30 cellular contexts compared by ENCODE assay signal in genomic region chr19:4031420-4031819, GRCh38.
"Had no signal": no experiment of that assay in that cellular context is flagged by ENCODE, and none has a peak within 500 bp of the region (broad histone marks: within the 10 kb centered on the region; RNA-seq: fewer than 3 reads in every experiment).

No MANE protein-coding gene starts in this region.

- ATAC-seq: activated naive CD4-positive, alpha-beta T cell treated with anti-CD3 and anti-CD28 coated beads, Interleukin-2, amount 50 U/mL, for 72 hours; activated naive CD8-positive, alpha-beta T cell treated with anti-CD3 and anti-CD28 coated beads, Interleukin-2, amount 50 U/mL, for 24 hours; Panc1; SK-N-SH treated with all-trans-retinoic acid at 6 μM for 48 hours had no signal

- H3K27ac ChIP-seq: brain microvascular endothelial cell, cardiac muscle cell, SJCRH30 had no signal

- H3K9me3 Mint-ChIP-seq: activated B cell treated with CpG ODN at 0.5 μM for 24 hours; activated CD4-positive, alpha-beta memory T cell treated with anti-CD3 and anti-CD28 coated beads for 36 hours; activated CD4-positive, alpha-beta T cell treated with anti-CD3 and anti-CD28 coated beads, Interleukin-2, amount 10 ng/mL, durations not matched to agents 7 days and 5 days; activated naive CD4-positive, alpha-beta T cell treated with anti-CD3 and anti-CD28 coated beads, Interleukin-2, amount 50 U/mL, for 72 hours; activated naive CD8-positive, alpha-beta T cell treated with anti-CD3 and anti-CD28 coated beads, Interleukin-2, amount 50 U/mL, for 24 hours; activated T-cell treated with anti-CD3 and anti-CD28 coated beads, Interleukin-2, amount 50 U/mL, for 24 hours; T-helper 1 cell treated with Interleukin-12 subunit alpha and Interleukin-12 subunit beta and Interleukin-4 antibody, amounts not matched to agents 30 μg/mL and 1 μg/mL, for 36 hours had no signal

- H3K4me3 ChIP-seq: cardiac muscle cell, SJCRH30 had no signal

- H3K9me3 ChIP-seq: SJCRH30 had no signal

- H3K27ac Mint-ChIP-seq: activated B cell treated with CpG ODN at 0.5 μM for 24 hours; activated CD4-positive, alpha-beta memory T cell treated with anti-CD3 and anti-CD28 coated beads for 36 hours; activated naive CD8-positive, alpha-beta T cell treated with anti-CD3 and anti-CD28 coated beads, Interleukin-2, amount 50 U/mL, for 24 hours; T-helper 1 cell treated with Interleukin-12 subunit alpha and Interleukin-12 subunit beta and Interleukin-4 antibody, amounts not matched to agents 30 μg/mL and 1 μg/mL, for 36 hours had no signal

- H3K4me1 Mint-ChIP-seq: activated B cell treated with CpG ODN at 0.5 μM for 24 hours; activated CD4-positive, alpha-beta T cell treated with anti-CD3 and anti-CD28 coated beads, Interleukin-2, amount 10 ng/mL, durations not matched to agents 7 days and 5 days; activated naive CD8-positive, alpha-beta T cell treated with anti-CD3 and anti-CD28 coated beads, Interleukin-2, amount 50 U/mL, for 24 hours had no signal

- H3K4me3 Mint-ChIP-seq: activated B cell treated with CpG ODN at 0.5 μM for 24 hours; activated CD4-positive, alpha-beta memory T cell treated with anti-CD3 and anti-CD28 coated beads for 36 hours; activated CD4-positive, alpha-beta T cell treated with anti-CD3 and anti-CD28 coated beads, Interleukin-2, amount 10 ng/mL, durations not matched to agents 7 days and 5 days; activated naive CD8-positive, alpha-beta T cell treated with anti-CD3 and anti-CD28 coated beads, Interleukin-2, amount 50 U/mL, for 24 hours; activated T-cell treated with anti-CD3 and anti-CD28 coated beads, Interleukin-2, amount 50 U/mL, for 24 hours; T-helper 1 cell treated with Interleukin-12 subunit alpha and Interleukin-12 subunit beta and Interleukin-4 antibody, amounts not matched to agents 30 μg/mL and 1 μg/mL, for 36 hours had no signal

- H3K36me3 ChIP-seq: SJCRH30 had no signal

- H3K4me1 ChIP-seq: SJCRH30 had no signal

- H3K27me3 ChIP-seq: brain microvascular endothelial cell, cardiac muscle cell, SJCRH30 had no signal

- DNase-seq: activated B cell treated with CpG ODN at 0.5 μM for 24 hours; activated CD4-positive, alpha-beta memory T cell treated with anti-CD3 and anti-CD28 coated beads for 36 hours; activated CD4-positive, alpha-beta T cell treated with anti-CD3 and anti-CD28 coated beads for 1 hour; activated CD4-positive, alpha-beta T cell treated with anti-CD3 and anti-CD28 coated beads, Interleukin-2, amount 10 ng/mL, durations not matched to agents 7 days and 5 days; activated CD8-positive, alpha-beta memory T cell treated with anti-CD3 and anti-CD28 coated beads, Interleukin-2, amount 50 U/mL, for 48 hours; activated effector memory CD4-positive, alpha-beta T cell treated with anti-CD3 and anti-CD28 coated beads, Interleukin-2, amount 50 U/mL, for 16 hours; activated naive CD4-positive, alpha-beta T cell treated with Interleukin-2 at 50 U/mL for 16 hours; activated naive CD8-positive, alpha-beta T cell treated with anti-CD3 and anti-CD28 coated beads, Interleukin-2, amount 50 U/mL, for 24 hours; activated T-cell treated with anti-CD3 and anti-CD28 coated beads, Interleukin-2, amount 50 U/mL, for 24 hours; amniotic stem cell; brain microvascular endothelial cell; Karpas-422; MM.1S; NCI-H1105; NCI-H1436; NCI-H1694 treated with DMSO at 0.1 percent for 48 hours; NCI-H2029 treated with DMSO at 0.1 percent for 48 hours; NCI-H510A treated with DMSO at 0.1 percent for 48 hours; NCI-H69; NK-92 treated with Interleukin-12 subunit alpha and Interleukin-12 subunit beta, amount 100 ng/mL, for 24 hours; OCI-M1; Right ventricle myocardium superior; RPMI8226; SJCRH30; SW 1271 had no signal

- H3K27me3 Mint-ChIP-seq: activated B cell treated with CpG ODN at 0.5 μM for 24 hours; activated CD4-positive, alpha-beta memory T cell treated with anti-CD3 and anti-CD28 coated beads for 36 hours; activated CD4-positive, alpha-beta T cell treated with anti-CD3 and anti-CD28 coated beads, Interleukin-2, amount 10 ng/mL, durations not matched to agents 7 days and 5 days; activated naive CD8-positive, alpha-beta T cell treated with anti-CD3 and anti-CD28 coated beads, Interleukin-2, amount 50 U/mL, for 24 hours; activated T-cell treated with anti-CD3 and anti-CD28 coated beads, Interleukin-2, amount 50 U/mL, for 24 hours had no signal
